In the genomic region with DNA sequence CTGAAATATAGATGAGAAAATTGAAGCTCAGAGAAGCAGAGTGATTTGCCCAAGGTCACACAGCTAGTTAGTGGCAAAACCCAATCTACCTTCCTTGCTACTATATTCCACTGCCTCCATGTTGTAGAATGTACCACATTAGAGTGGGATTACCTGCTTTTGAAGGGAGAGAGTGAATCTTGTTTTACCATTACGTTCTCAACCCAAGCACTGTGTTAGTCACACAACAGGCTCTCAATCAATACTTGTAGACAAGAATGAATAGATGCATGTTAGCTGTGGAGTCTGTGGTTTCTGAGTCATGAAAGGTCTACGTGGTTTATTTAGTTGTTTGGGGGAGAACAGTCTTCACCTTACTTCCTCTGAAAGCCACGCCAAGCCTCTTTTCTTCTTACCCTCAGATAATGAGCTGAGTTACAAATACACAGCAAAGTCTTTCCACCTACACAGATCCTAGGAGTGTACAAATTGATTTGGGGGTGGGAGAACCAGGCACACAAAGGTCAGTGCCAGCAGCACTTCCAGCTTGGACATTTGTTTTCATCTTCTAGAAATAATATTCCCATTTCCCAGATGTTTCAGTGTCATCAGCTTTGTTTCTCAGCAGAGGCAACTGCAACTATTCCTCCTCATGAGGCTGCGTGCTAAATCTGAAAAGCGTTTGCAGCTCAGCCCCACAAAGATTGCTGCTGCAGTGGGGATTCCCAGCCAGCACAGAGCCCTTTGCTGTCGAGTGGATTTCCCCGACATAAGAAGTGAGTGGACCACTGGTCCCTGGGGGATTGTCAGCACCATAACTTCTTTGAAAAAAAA, we compare ENCODE assay signal across 9 cellular contexts.
DNase-seq lines count a peak whose midpoint lies in the region; ATAC-seq, FAIRE-seq and TF ChIP-seq lines count a peak whose summit lies in the region.
"Had no signal": no experiment of that assay in that cellular context is flagged by ENCODE, and none has a peak within 500 bp of the region (broad histone marks: within the 10 kb centered on the region; RNA-seq: fewer than 3 reads in every experiment).

No MANE protein-coding gene starts in this region.

- DNase-seq in activated gamma-delta T cell treated with Interleukin-2 at 50 U/mL for 16 hours (peak; percentile 53), activated gamma-delta T cell (lab: John Stamatoyannopoulos, UW) (no peak), fibroblast of villous mesenchyme (ENCODE audit: low read depth) (peak; percentile 29), urothelium cell line (ENCODE audit: low spot score) (peak; percentile 87), GF-D8 (lab: John Stamatoyannopoulos, UW) (no peak), iPS-NIHi7 (ENCODE audit: extremely low spot score) (no peak)
- DNase-seq in activated CD4-positive, alpha-beta T cell treated with anti-CD3 and anti-CD28 coated beads, Interleukin-2, amount 10 ng/mL, durations not matched to agents 24 days and 14 days: peak; percentile 91

- no peak overlapping the region for H3K4me3 Mint-ChIP-seq in activated CD4-positive, alpha-beta T cell treated with anti-CD3 and anti-CD28 coated beads, Interleukin-2, amount 10 ng/mL, durations not matched to agents 24 days and 14 days

- H3K4me3 ChIP-seq in fibroblast of villous mesenchyme (ENCODE audit: low read depth, low read length): no peak overlapping the region

- intact Hi-C loops in activated CD4-positive, alpha-beta T cell treated with anti-CD3 and anti-CD28 coated beads, Interleukin-2, amount 10 ng/mL, durations not matched to agents 24 days and 14 days (cut with micrococcal nuclease): loop anchor here (1.0 to 10.0 kb wide), 13 partner anchors 16 to 828 kb away; a partner anchor contains a TSS

- H3K4me1 Mint-ChIP-seq in activated CD4-positive, alpha-beta T cell treated with anti-CD3 and anti-CD28 coated beads, Interleukin-2, amount 10 ng/mL, durations not matched to agents 24 days and 14 days: peaks cover 43% of the 10 kb centered on the region

- peak; percentile 98 for FAIRE-seq in urothelium cell line (lab: Jason Lieb, UNC)
- FAIRE-seq: endometrium had no signal

- H3K36me3 Mint-ChIP-seq in activated CD4-positive, alpha-beta T cell treated with anti-CD3 and anti-CD28 coated beads, Interleukin-2, amount 10 ng/mL, durations not matched to agents 24 days and 14 days (ENCODE audit: low read depth): peaks cover 1% of the 10 kb centered on the region

- H3K27ac Mint-ChIP-seq in activated CD4-positive, alpha-beta T cell treated with anti-CD3 and anti-CD28 coated beads, Interleukin-2, amount 10 ng/mL, durations not matched to agents 24 days and 14 days: no peak overlapping the region

- peaks cover 3% of the 10 kb centered on the region for H3K9me3 Mint-ChIP-seq in activated CD4-positive, alpha-beta T cell treated with anti-CD3 and anti-CD28 coated beads, Interleukin-2, amount 10 ng/mL, durations not matched to agents 24 days and 14 days

- ATAC-seq in HG03439 (IDR thresholded peaks at IDR 0.05; ENCODE audit: unreplicated experiment): peak; percentile 80

- TF ChIP-seq CTCF in fibroblast of villous mesenchyme (IDR thresholded peaks at IDR 0.05; ENCODE audit: insufficient read depth, low read depth, low read length): no peak

- H3K27me3 Mint-ChIP-seq in activated CD4-positive, alpha-beta T cell treated with anti-CD3 and anti-CD28 coated beads, Interleukin-2, amount 10 ng/mL, durations not matched to agents 24 days and 14 days: peaks cover 1% of the 10 kb centered on the region

Comparison
In these comparisons a context has a peak if more than half of its experiments do, and no peak if none do; other contexts are left out.
1. DNase-seq: peak in activated gamma-delta T cell treated with Interleukin-2 at 50 U/mL for 16 hours (single experiment), activated CD4-positive, alpha-beta T cell treated with anti-CD3 and anti-CD28 coated beads, Interleukin-2, amount 10 ng/mL, durations not matched to agents 24 days and 14 days (single experiment), fibroblast of villous mesenchyme (single experiment) and urothelium cell line (single experiment); none in activated gamma-delta T cell (single experiment), GF-D8 (single experiment) and iPS-NIHi7 (single experiment).